2 cellular contexts compared by ENCODE assay signal in the genomic region with DNA sequence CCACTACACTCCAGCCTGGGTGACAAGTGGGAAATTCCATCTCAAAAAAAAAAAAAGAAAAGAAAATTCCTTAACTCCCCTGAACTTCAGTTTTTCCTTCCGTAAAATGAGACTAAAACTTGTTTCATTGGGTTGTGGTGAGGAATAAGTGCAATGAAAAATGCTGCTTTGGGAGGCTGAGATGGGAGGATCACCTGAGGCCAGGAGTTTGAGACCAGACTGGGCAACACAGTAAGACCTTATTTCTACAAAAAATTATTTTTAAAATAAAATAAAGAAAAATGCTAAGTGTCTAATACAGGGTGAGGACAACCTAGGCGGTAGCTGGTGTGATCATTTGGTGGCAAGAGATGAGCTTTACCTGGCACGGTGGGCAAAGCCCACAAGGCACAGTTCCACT.
A peak's percentile ranks its signal among the peaks of the same experiment; 100 is the strongest.
TF ChIP-seq lines count a peak whose summit lies in the region.

No MANE protein-coding gene starts in this region.

TF ChIP-seq in A549, 52 proteins besides CTCF, POLR2A, EP300 and RAD21:
- TF ChIP-seq NFE2L2 (conservative IDR thresholded peaks at IDR 0.05; ENCODE audit: low read length) (no peak), JUN (IDR thresholded peaks at IDR 0.05) (no peak), ZC3H11A (IDR thresholded peaks at IDR 0.05) (no peak), SREBF2 (IDR thresholded peaks at IDR 0.05) (no peak)

TF ChIP-seq in K562, 482 proteins besides CTCF, POLR2A, EP300 and RAD21:
- TF ChIP-seq SMARCE1 (IDR thresholded peaks at IDR 0.05) (no peak), JUN (IDR thresholded peaks at IDR 0.05; ENCODE audit: borderline replicate concordance, low read depth, low read length) (no peak), JUN (CRISPR knock-in tag; IDR thresholded peaks at IDR 0.05; ENCODE audit: borderline replicate concordance) (no peak), ZNF121 (CRISPR knock-in tag; conservative IDR thresholded peaks at IDR 0.05) (peak; percentile 69), SLC30A9 (CRISPR knock-in tag; IDR thresholded peaks at IDR 0.05) (no peak), CBX5 (IDR thresholded peaks at IDR 0.05; ENCODE audit: borderline replicate concordance, low read depth) (no peak), E2F5 (CRISPR knock-in tag; IDR thresholded peaks at IDR 0.05) (no peak), HMG20B (CRISPR knock-in tag; IDR thresholded peaks at IDR 0.05) (no peak), ZNF445 (CRISPR knock-in tag; IDR thresholded peaks at IDR 0.05; ENCODE audit: low read depth) (no peak), RBM25 (IDR thresholded peaks at IDR 0.05; ENCODE audit: low read depth, low read length, severe bottlenecking) (peak; percentile 47), ELF2 (CRISPR knock-in tag; IDR thresholded peaks at IDR 0.05) (no peak), MNT (conservative IDR thresholded peaks at IDR 0.05) (no peak), SAFB2 (IDR thresholded peaks at IDR 0.05; ENCODE audit: borderline replicate concordance, low read depth, low read length, severe bottlenecking) (no peak), MTA1 (IDR thresholded peaks at IDR 0.05; ENCODE audit: borderline replicate concordance) (no peak)
